ENCODE assay signal across 8 cellular contexts in genomic region chr2:134258684-134259408, GRCh38. TPM values are rescaled to one million over a fixed set of nuclear protein-coding genes. Genes with fewer than 3 reads are reported as not detected.
A peak's percentile ranks its signal among the peaks of the same experiment; 100 is the strongest.
DNase-seq lines count a peak whose midpoint lies in the region; ATAC-seq and TF ChIP-seq lines count a peak whose summit lies in the region.

No MANE protein-coding gene starts in this region.

- H3K4me2 ChIP-seq in Karpas-422 (ENCODE audit: low read depth, low read length, poor library complexity, severe bottlenecking) = no peak overlapping the region

- peak; percentile 21 for TF ChIP-seq CTCF in GM06990 (IDR thresholded peaks at IDR 0.05; ENCODE audit: insufficient read depth, low read length, poor library complexity, severe bottlenecking)
- TF ChIP-seq CTCF in natural killer cell (IDR thresholded peaks at IDR 0.05) = no peak
- no peak for TF ChIP-seq CTCF in breast epithelium (IDR thresholded peaks at IDR 0.05)

- H3K27ac Mint-ChIP-seq in natural killer cell = peak overlapping the region; percentile 5 to 66

- peaks cover 21 to 31% of the 10 kb centered on the region in 2 donors for H3K27me3 Mint-ChIP-seq in natural killer cell (ENCODE audit: low read depth in 2 of 2)

- peaks cover 0 to 11% of the 10 kb centered on the region in 2 donors for H3K4me1 ChIP-seq in breast epithelium
- peaks cover 42% of the 10 kb centered on the region for H3K4me1 ChIP-seq in Karpas-422 (ENCODE audit: low read length)

- H3K79me2 ChIP-seq in Karpas-422 (ENCODE audit: low read length) = no peaks in the 10 kb centered on the region

- H3K27ac ChIP-seq in breast epithelium (no peak overlapping the region), Karpas-422 (ENCODE audit: low read length) (no peak overlapping the region)

- H3K9me3 ChIP-seq in breast epithelium (no peaks in the 10 kb centered on the region), Karpas-422 (ENCODE audit: low read length) (no peaks in the 10 kb centered on the region)

- H3K4me3 Mint-ChIP-seq in natural killer cell = peak overlapping the region; percentile 52

- no peaks in the 10 kb centered on the region for H3K36me3 Mint-ChIP-seq in natural killer cell

- no peak for DNase-seq in GM06990 (ENCODE audit: extremely low read depth, insufficient read length)
- DNase-seq in activated T-cell treated with anti-CD3 and anti-CD28 coated beads, Interleukin-2, amount 50 U/mL, for 48 hours = peak; percentile 49 to 55
- DNase-seq in natural killer cell = peak; percentile 35
- DNase-seq in breast epithelium (ENCODE audit: low spot score in 2 of 2) = no peak
- no peak for DNase-seq in OCI-M2 (lab: John Stamatoyannopoulos, UW; ENCODE audit: unreplicated experiment)
- DNase-seq in Karpas-422 = no peak
- DNase-seq in COR-L47 (lab: John Stamatoyannopoulos, UW) = no peak

- H3K36me3 ChIP-seq in GM06990 (ENCODE audit: control insufficient read depth, insufficient read depth, low read length) (peaks cover 12% of the 10 kb centered on the region), breast epithelium (no peaks in the 10 kb centered on the region), Karpas-422 (ENCODE audit: insufficient read depth, low read length) (no peaks in the 10 kb centered on the region)

- no peak overlapping the region for H3K9ac ChIP-seq in Karpas-422 (ENCODE audit: low read length)

- H3K9me2 ChIP-seq in Karpas-422 (replicated peaks; ENCODE audit: insufficient read depth, low read length) = no peaks in the 10 kb centered on the region

- H3K4me3 ChIP-seq in GM06990 (replicated peaks; ENCODE audit: low read depth, low read length) (0 out of 2 replicates have a peak overlapping the region, but pooled peaks have one; percentile 10), breast epithelium (no peak overlapping the region), Karpas-422 (ENCODE audit: low read length) (no peak overlapping the region)

- H4K20me1 ChIP-seq in Karpas-422 (ENCODE audit: insufficient read depth, low read depth, low read length) = no peaks in the 10 kb centered on the region

- no peaks in the 10 kb centered on the region for H3K27me3 ChIP-seq in GM06990 (replicated peaks; ENCODE audit: control insufficient read depth, insufficient read depth, low read length)
- no peaks in the 10 kb centered on the region for H3K27me3 ChIP-seq in breast epithelium
- no peaks in the 10 kb centered on the region for H3K27me3 ChIP-seq in Karpas-422 (ENCODE audit: low read length)

- no peak for TF ChIP-seq POLR2A in breast epithelium (IDR thresholded peaks at IDR 0.05)

- H2AFZ ChIP-seq in Karpas-422 (ENCODE audit: low read length) = no peak overlapping the region

- H3K9me3 Mint-ChIP-seq in natural killer cell = no peaks in the 10 kb centered on the region

- ATAC-seq in HG03196 (IDR thresholded peaks at IDR 0.05; ENCODE audit: unreplicated experiment) = peak; percentile 33
- ATAC-seq in natural killer cell = peak; percentile 91 to 98 (median 92)

- H3K4me1 Mint-ChIP-seq in natural killer cell = peaks cover 24 to 51% of the 10 kb centered on the region in 2 donors

- intact Hi-C loops in natural killer cell (cut with micrococcal nuclease) = loop anchor here (1.0 kb wide), 1 partner anchor 30 kb away; no protein-coding TSS in a partner anchor
- intact Hi-C loops in breast epithelium (cut with DNase I; ENCODE audit: low total_unique reads) = no loop called here

RNA-seq across cellular contexts. Expression of gene MGAT5, which starts 5.0 kb away (rescaled TPM):
- total RNA-seq in natural killer cell (10 to 100 TPM; 39.7 to 58.2 (median 57.0) TPM), breast epithelium (10 to 100 TPM; 30.5 to 42.6 (median 34.4) TPM)
- total RNA-seq in Karpas-422 (2014; rRNA removed; shearing (Covaris generic); ENCODE audit: low replicate concordance) = 22.2 and 22.7 TPM in 2 replicates

Comparison
In these comparisons a context has a peak if more than half of its experiments do, and no peak if none do; other contexts are left out.
1. DNase-seq: peak in activated T-cell treated with anti-CD3 and anti-CD28 coated beads, Interleukin-2, amount 50 U/mL, for 48 hours (2 of 2) and natural killer cell (single experiment); none in GM06990 (single experiment), breast epithelium (0 of 2), OCI-M2 (single experiment), Karpas-422 (single experiment) and COR-L47 (single experiment).